Comparison of ENCODE assay signal across 32 cellular contexts in genomic region chr10:122254831-122255230, GRCh38. TPM values are rescaled to one million over a fixed set of nuclear protein-coding genes. Genes with fewer than 3 reads are reported as not detected.
"Had no signal": no experiment of that assay in that cellular context is flagged by ENCODE, and none has a peak within 500 bp of the region (broad histone marks: within the 10 kb centered on the region; RNA-seq: fewer than 3 reads in every experiment).

No MANE protein-coding gene starts in this region.

- H3K27me3 ChIP-seq: brain microvascular endothelial cell had no signal

- H3K36me3 Mint-ChIP-seq: activated CD8-positive, alpha-beta memory T cell treated with anti-CD3 and anti-CD28 coated beads, Interleukin-2, amount 10 ng/mL, durations not matched to agents 7 days and 5 days; activated naive CD4-positive, alpha-beta T cell treated with anti-CD3 and anti-CD28 coated beads, Interleukin-2, amount 10 ng/mL, durations not matched to agents 7 days and 5 days; activated naive CD8-positive, alpha-beta T cell treated with anti-CD3 and anti-CD28 coated beads for 36 hours; T-cell had no signal

- H3K4me1 Mint-ChIP-seq: activated CD4-positive, alpha-beta memory T cell treated with anti-CD3 and anti-CD28 coated beads, Interleukin-2, amount 10 ng/mL, durations not matched to agents 7 days and 5 days; activated CD8-positive, alpha-beta memory T cell treated with anti-CD3 and anti-CD28 coated beads, Interleukin-2, amount 10 ng/mL, durations not matched to agents 7 days and 5 days; activated naive CD4-positive, alpha-beta T cell treated with anti-CD3 and anti-CD28 coated beads, Interleukin-2, amount 10 ng/mL, durations not matched to agents 7 days and 5 days; T-cell; T-helper 17 cell had no signal

- ATAC-seq: activated CD8-positive, alpha-beta memory T cell treated with anti-CD3 and anti-CD28 coated beads, Interleukin-2, amount 10 ng/mL, durations not matched to agents 7 days and 5 days; Panc1; SK-N-SH treated with all-trans-retinoic acid at 6 μM for 48 hours; T-cell; T-helper 17 cell had no signal

- H3K4me2 ChIP-seq: KMS-11 had no signal

- H3K36me3 ChIP-seq: brain microvascular endothelial cell had no signal

- H3K27ac Mint-ChIP-seq: activated CD4-positive, alpha-beta memory T cell treated with anti-CD3 and anti-CD28 coated beads, Interleukin-2, amount 10 ng/mL, durations not matched to agents 7 days and 5 days; activated CD8-positive, alpha-beta memory T cell treated with anti-CD3 and anti-CD28 coated beads, Interleukin-2, amount 10 ng/mL, durations not matched to agents 7 days and 5 days; activated naive CD4-positive, alpha-beta T cell treated with anti-CD3 and anti-CD28 coated beads, Interleukin-2, amount 10 ng/mL, durations not matched to agents 7 days and 5 days; activated naive CD8-positive, alpha-beta T cell treated with anti-CD3 and anti-CD28 coated beads for 36 hours; T-cell; T-helper 17 cell had no signal

- H3K9me3 Mint-ChIP-seq: activated CD4-positive, alpha-beta memory T cell treated with anti-CD3 and anti-CD28 coated beads, Interleukin-2, amount 10 ng/mL, durations not matched to agents 7 days and 5 days; activated naive CD4-positive, alpha-beta T cell treated with anti-CD3 and anti-CD28 coated beads, Interleukin-2, amount 10 ng/mL, durations not matched to agents 7 days and 5 days; activated naive CD8-positive, alpha-beta T cell treated with anti-CD3 and anti-CD28 coated beads for 36 hours; T-cell had no signal

- H3K27ac ChIP-seq: brain microvascular endothelial cell, KMS-11, VCaP had no signal

- DNase-seq: activated CD4-positive, alpha-beta memory T cell treated with anti-CD3 and anti-CD28 coated beads, Interleukin-2, amount 10 ng/mL, durations not matched to agents 7 days and 5 days; activated CD4-positive, alpha-beta T cell treated with anti-CD3 and anti-CD28 coated beads for 1 hour; activated CD4-positive, alpha-beta T cell treated with anti-CD3 and anti-CD28 coated beads for 48 hours; activated CD4-positive, CD25-positive, alpha-beta regulatory T cell; activated CD8-positive, alpha-beta memory T cell treated with anti-CD3 and anti-CD28 coated beads for 24 hours; activated CD8-positive, alpha-beta memory T cell treated with anti-CD3 and anti-CD28 coated beads, Interleukin-2, amount 10 ng/mL, durations not matched to agents 7 days and 5 days; activated CD8-positive, alpha-beta memory T cell treated with anti-CD3 and anti-CD28 coated beads, Interleukin-2, amount 50 U/mL, for 48 hours; activated effector memory CD4-positive, alpha-beta T cell treated with Interleukin-2 at 50 U/mL for 16 hours; activated naive CD4-positive, alpha-beta T cell treated with anti-CD3 and anti-CD28 coated beads, Interleukin-2, amount 10 ng/mL, durations not matched to agents 7 days and 5 days; activated naive CD8-positive, alpha-beta T cell treated with anti-CD3 and anti-CD28 coated beads for 36 hours; activated T-cell treated with anti-CD3 and anti-CD28 coated beads, Interleukin-2, amount 50 U/mL, for 48 hours; amniotic stem cell; aorta; brain microvascular endothelial cell; NCI-H1105; NCI-H1417 treated with DMSO at 0.1 percent for 48 hours; NCI-H187 treated with DMSO at 0.1 percent for 48 hours; NCI-H2081; NCI-H226; NCI-H446 treated with DMSO at 0.1 percent for 48 hours; NCI-H524; NCI-H69; SHP77 treated with DMSO at 0.1 percent for 48 hours; T-cell; T-helper 17 cell had no signal

- H3K4me3 Mint-ChIP-seq: activated CD4-positive, alpha-beta memory T cell treated with anti-CD3 and anti-CD28 coated beads, Interleukin-2, amount 10 ng/mL, durations not matched to agents 7 days and 5 days; activated CD8-positive, alpha-beta memory T cell treated with anti-CD3 and anti-CD28 coated beads, Interleukin-2, amount 10 ng/mL, durations not matched to agents 7 days and 5 days; activated naive CD4-positive, alpha-beta T cell treated with anti-CD3 and anti-CD28 coated beads, Interleukin-2, amount 10 ng/mL, durations not matched to agents 7 days and 5 days; activated naive CD8-positive, alpha-beta T cell treated with anti-CD3 and anti-CD28 coated beads for 36 hours; T-cell; T-helper 17 cell had no signal

RNA-seq across cellular contexts. Expression of gene BTBD16, which starts 16.3 kb away (rescaled TPM):
- total RNA-seq: activated CD4-positive, alpha-beta memory T cell treated with anti-CD3 and anti-CD28 coated beads, Interleukin-2, amount 10 ng/mL, durations not matched to agents 7 days and 5 days; activated CD8-positive, alpha-beta memory T cell treated with anti-CD3 and anti-CD28 coated beads, Interleukin-2, amount 10 ng/mL, durations not matched to agents 7 days and 5 days; activated naive CD8-positive, alpha-beta T cell treated with anti-CD3 and anti-CD28 coated beads for 36 hours; LHCN-M2; RPMI7951; SK-MEL-5; T-cell; T-helper 17 cell had no signal
